In genomic region chr1:192070213-192070612, GRCh38 we compare ENCODE assay signal across 30 cellular contexts.
"Had no signal": no experiment of that assay in that cellular context is flagged by ENCODE, and none has a peak within 500 bp of the region (broad histone marks: within the 10 kb centered on the region; RNA-seq: fewer than 3 reads in every experiment).

No MANE protein-coding gene starts in this region.

- H3K4me1 ChIP-seq: parathyroid adenoma, psoas muscle, spleen, suprapubic skin, thyroid gland, tibial nerve, upper lobe of left lung, vagina had no signal

- DNase-seq: natural killer cell; occipital lobe; ovary; posterior cingulate gyrus; psoas muscle; right cardiac atrium; spleen; stimulated activated CD4-positive, alpha-beta T cell treated with anti-CD3 and anti-CD28 coated beads, Interleukin-12 subunit alpha, Interleukin-12 subunit beta, amount 100 ng/mL, for 4 hours; stimulated activated CD4-positive, alpha-beta T cell treated with anti-CD3 and anti-CD28 coated beads, Interleukin-1b, Interleukin-23, amount 100 ng/mL, for 48 hours; stimulated activated CD4-positive, alpha-beta T cell treated with anti-CD3 and anti-CD28 coated beads, Interleukin-4, amount 100 ng/mL, for 1 hour; stimulated activated CD4-positive, alpha-beta T cell treated with anti-CD3 and anti-CD28 coated beads, Interleukin-4, amount 100 ng/mL, for 4 hours; stimulated activated CD8-positive, alpha-beta memory T cell treated with anti-CD3 and anti-CD28 coated beads, Interleukin-4, amount 100 ng/mL, for 48 hours; stimulated activated naive CD4-positive, alpha-beta T cell; stimulated activated naive CD8-positive, alpha-beta T cell treated with anti-CD3 and anti-CD28 coated beads, Interleukin-15, amount 100 ng/mL, for 72 hours; stimulated activated naive CD8-positive, alpha-beta T cell treated with anti-CD3 and anti-CD28 coated beads, Interleukin-15, Interleukin-2, amounts not matched to agents 100 U/mL and 50 U/mL, for 24 hours; substantia nigra; thyroid gland; trophoblast cell; upper lobe of left lung had no signal

- H3K27me3 ChIP-seq: neural progenitor cell, ovary, spleen, suprapubic skin, thyroid gland, tibial nerve, upper lobe of left lung, vagina had no signal

- H3K4me2 ChIP-seq: neural progenitor cell, smooth muscle cell had no signal

- H3K9me3 ChIP-seq: ovary, psoas muscle, spleen, suprapubic skin, thoracic aorta, thyroid gland, tibial nerve, upper lobe of left lung, vagina had no signal

- H3K9ac ChIP-seq: neural progenitor cell, parathyroid adenoma had no signal

- H3K36me3 ChIP-seq: neural progenitor cell, ovary, spleen, suprapubic skin, thoracic aorta, thyroid gland, tibial nerve, upper lobe of left lung, vagina had no signal

- H3K4me3 ChIP-seq: neural progenitor cell, ovary, psoas muscle, skin epidermis, smooth muscle cell, spleen, suprapubic skin, thoracic aorta, thyroid gland, tibial nerve, upper lobe of left lung, vagina had no signal

- FAIRE-seq: urothelium cell line had no signal

- H3K27ac ChIP-seq: neural progenitor cell, ovary, parathyroid adenoma, psoas muscle, skin epidermis, spleen, suprapubic skin, thoracic aorta, thyroid gland, tibial nerve, upper lobe of left lung, vagina had no signal

- ATAC-seq: natural killer cell; psoas muscle; right cardiac atrium; sciatic nerve; stimulated activated memory B cell treated with anti-CD40 and anti-IgM and Interleukin-4, amounts not matched to agents 10 μg/mL and 1 μg/mL and 100 μg/mL, for 72 hours; stimulated activated naive CD8-positive, alpha-beta T cell treated with anti-CD3 and anti-CD28 coated beads, Interleukin-15, amount 100 ng/mL, for 72 hours; stimulated activated naive CD8-positive, alpha-beta T cell treated with anti-CD3 and anti-CD28 coated beads, Interleukin-15, Interleukin-2, amounts not matched to agents 100 U/mL and 50 U/mL, for 24 hours had no signal

- H2AFZ ChIP-seq: neural progenitor cell, parathyroid adenoma had no signal

- H3K79me2 ChIP-seq: parathyroid adenoma had no signal
